ENCODE assay signal across 23 cellular contexts in the genomic region with DNA sequence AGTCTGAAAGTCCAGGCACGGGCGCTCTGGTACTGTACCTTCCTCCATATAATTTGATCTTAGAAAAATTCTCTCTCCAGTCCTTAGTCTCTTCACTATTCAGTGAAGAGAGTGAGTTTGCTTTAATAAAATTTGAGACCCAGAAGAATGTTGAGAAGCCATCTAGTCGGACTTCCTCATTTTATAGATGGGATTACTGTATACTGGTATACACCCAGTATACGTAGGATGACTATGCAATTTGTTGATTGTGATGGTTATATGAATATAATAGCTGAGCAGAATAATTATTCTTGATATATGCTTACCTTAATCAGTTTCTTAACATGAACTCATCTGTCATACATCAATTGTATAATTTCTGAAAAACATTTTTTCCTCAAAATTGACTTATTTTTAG.
"Had no signal": no experiment of that assay in that cellular context is flagged by ENCODE, and none has a peak within 500 bp of the region (broad histone marks: within the 10 kb centered on the region; RNA-seq: fewer than 3 reads in every experiment).

No MANE protein-coding gene starts in this region.

- H3K4me1 ChIP-seq: esophagus muscularis mucosa, heart right ventricle, pancreas, prostate gland, sigmoid colon had no signal

- H3K36me3 ChIP-seq: esophagus muscularis mucosa, heart right ventricle, pancreas, prostate gland, sigmoid colon, thoracic aorta had no signal

- H3K9me3 ChIP-seq: esophagus muscularis mucosa, pancreas, prostate gland, sigmoid colon, thoracic aorta had no signal

- DNase-seq: activated CD4-positive, alpha-beta T cell treated with anti-CD3 and anti-CD28 coated beads for 1 hour; activated CD4-positive, alpha-beta T cell treated with anti-CD3 and anti-CD28 coated beads, Interleukin-2, amount 10 ng/mL, durations not matched to agents 7 days and 5 days; activated CD8-positive, alpha-beta T cell treated with anti-CD3 and anti-CD28 coated beads for 36 hours; activated T-cell treated with anti-CD3 and anti-CD28 coated beads, Interleukin-2, amount 50 U/mL, for 48 hours; dermis blood vessel endothelial cell; effector CD4-positive, alpha-beta T cell; foreskin melanocyte; heart right ventricle; naive B cell; nephron progenitor cell; pancreas; retina; sigmoid colon; small intestine; stimulated activated CD4-positive, alpha-beta T cell treated with anti-CD3 and anti-CD28 coated beads, Interleukin-4, amount 100 ng/mL, for 24 hours; trophoblast cell had no signal

- ATAC-seq: activated CD8-positive, alpha-beta T cell treated with anti-CD3 and anti-CD28 coated beads for 36 hours; heart right ventricle; pancreas; stimulated activated effector memory CD8-positive, alpha-beta T cell treated with anti-CD3 and anti-CD28 coated beads, Interleukin-12 subunit alpha, Interleukin-12 subunit beta, amount 100 ng/mL, for 72 hours; WTC11 had no signal

- H3K27ac ChIP-seq: esophagus muscularis mucosa, heart right ventricle, pancreas, prostate gland, sigmoid colon, thoracic aorta had no signal

- H3K27me3 ChIP-seq: esophagus muscularis mucosa, heart right ventricle, pancreas, sigmoid colon had no signal

- H3K4me3 ChIP-seq: esophagus muscularis mucosa, heart right ventricle, pancreas, prostate gland, sigmoid colon, thoracic aorta had no signal

- FAIRE-seq: bronchial epithelial cell, pancreas, urothelium cell line had no signal
